ENCODE assay signal across 11 cellular contexts in the genomic region with DNA sequence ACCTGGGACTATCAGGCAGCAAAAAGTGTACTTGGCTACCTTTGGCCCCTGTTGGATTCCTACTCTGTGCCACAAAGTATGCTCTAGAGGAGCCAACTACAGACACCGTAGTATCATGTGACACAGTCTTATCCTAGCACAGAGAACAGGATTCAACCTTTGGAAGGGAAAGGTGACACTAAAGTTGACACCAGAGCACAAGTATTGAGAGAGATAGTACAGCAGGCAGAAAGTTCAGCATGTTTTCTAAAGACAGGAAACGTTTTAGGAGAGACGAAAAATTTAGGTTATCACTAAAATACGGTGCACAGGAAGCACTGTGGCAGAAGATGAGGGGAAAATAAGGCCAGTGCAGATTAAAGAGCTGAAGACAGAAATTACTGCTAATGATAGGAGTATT. TPM values are rescaled to one million over a fixed set of nuclear protein-coding genes. Genes with fewer than 3 reads are reported as not detected.
DNase-seq lines count a peak whose midpoint lies in the region; ATAC-seq, FAIRE-seq and TF ChIP-seq lines count a peak whose summit lies in the region.
"Had no signal": no experiment of that assay in that cellular context is flagged by ENCODE, and none has a peak within 500 bp of the region (broad histone marks: within the 10 kb centered on the region; RNA-seq: fewer than 3 reads in every experiment).

No MANE protein-coding gene starts in this region.

- no peaks in the 10 kb centered on the region for H3K27me3 Mint-ChIP-seq in activated CD8-positive, alpha-beta T cell treated with anti-CD3 and anti-CD28 coated beads for 36 hours

- peaks cover 52% of the 10 kb centered on the region for H3K36me3 Mint-ChIP-seq in activated CD8-positive, alpha-beta T cell treated with anti-CD3 and anti-CD28 coated beads for 36 hours (ENCODE audit: low read depth)

- no peak for TF ChIP-seq CTCF in activated CD8-positive, alpha-beta T cell treated with anti-CD3 and anti-CD28 coated beads for 36 hours (IDR thresholded peaks at IDR 0.05)
- TF ChIP-seq CTCF in heart left ventricle (IDR thresholded peaks at IDR 0.05) (no peak), psoas muscle (IDR thresholded peaks at IDR 0.05) (no peak), BE2C (IDR thresholded peaks at IDR 0.05; ENCODE audit: low read depth, low read length) (no peak)

- H3K27me3 ChIP-seq in heart left ventricle, result no peaks in the 10 kb centered on the region
- no peaks in the 10 kb centered on the region for H3K27me3 ChIP-seq in psoas muscle (ENCODE audit: insufficient read depth in 3 of 3, low read length in 2 of 3)
- H3K27me3 ChIP-seq in BE2C, result no peaks in the 10 kb centered on the region
- H3K27me3 ChIP-seq: BLaER1 treated with 17β-estradiol and CSF1 and Interleukin-3, amounts not matched to agents 10 nM and 100 nM had no signal

- H3K9me3 ChIP-seq in heart left ventricle (peaks cover 0 to 4% (median 0%) of the 10 kb centered on the region in 12 donors), psoas muscle (no peaks in the 10 kb centered on the region), BE2C (no peaks in the 10 kb centered on the region)

- POLR2A ChIA-PET in activated CD8-positive, alpha-beta T cell treated with anti-CD3 and anti-CD28 coated beads for 36 hours (lab: Charles Lee), result interaction anchor here (0.8 to 2.7 kb wide), 3 partner anchors 10 to 25 kb away, joined by 3 to 12 read pairs (median 3); no protein-coding TSS in a partner anchor

- ATAC-seq in activated CD8-positive, alpha-beta T cell treated with anti-CD3 and anti-CD28 coated beads for 36 hours, result peak; percentile 47
- ATAC-seq in heart left ventricle (peak; percentile 75 to 87 (median 82)), psoas muscle (peak; percentile 81 to 85 (median 84)), GM21619 (IDR thresholded peaks at IDR 0.05; ENCODE audit: unreplicated experiment) (no peak)

- TF ChIP-seq POLR2A in GM12891 (IDR thresholded peaks at IDR 0.05; ENCODE audit: low read depth, low read length) (no peak), heart left ventricle (IDR thresholded peaks at IDR 0.05) (no peak)

- H3K4me3 ChIP-seq in heart left ventricle (no peak overlapping the region), psoas muscle (peak overlapping the region; percentile 36), BE2C (ENCODE audit: low read depth, low read length) (no peak overlapping the region)
- H3K4me3 ChIP-seq: BLaER1 treated with 17β-estradiol and CSF1 and Interleukin-3, amounts not matched to agents 10 nM and 100 nM had no signal

- H3K4me1 Mint-ChIP-seq in activated CD8-positive, alpha-beta T cell treated with anti-CD3 and anti-CD28 coated beads for 36 hours (ENCODE audit: low read depth), result peaks cover 89% of the 10 kb centered on the region

- H3K4me1 ChIP-seq in heart left ventricle (peaks cover 0 to 76% (median 53%) of the 10 kb centered on the region in 12 donors), psoas muscle (peaks cover 51% of the 10 kb centered on the region), BE2C (no peaks in the 10 kb centered on the region)

- CTCF ChIA-PET in activated CD8-positive, alpha-beta T cell treated with anti-CD3 and anti-CD28 coated beads for 36 hours (lab: Charles Lee), result interaction anchor here (0.9 to 2.6 kb wide), 4 partner anchors 9 to 16 kb away, joined by 3 to 13 read pairs (median 6); no protein-coding TSS in a partner anchor

- FAIRE-seq in GM12891 (lab: Jason Lieb, UNC), result peak; percentile 40

- H3K4me3 Mint-ChIP-seq in activated CD8-positive, alpha-beta T cell treated with anti-CD3 and anti-CD28 coated beads for 36 hours, result peak overlapping the region; percentile 18

- WGBS in heart left ventricle, 4 donors, result 15 to 29% (median 20%) methylated on average over 4 of the region's 4 CpGs
- WGBS in psoas muscle, 3 donors, result 23 to 39% (median 27%) methylated on average over 4 of the region's 4 CpGs

- peaks cover 4% of the 10 kb centered on the region for H3K9me3 Mint-ChIP-seq in activated CD8-positive, alpha-beta T cell treated with anti-CD3 and anti-CD28 coated beads for 36 hours

- peak overlapping the region; percentile 90 for H3K27ac Mint-ChIP-seq in activated CD8-positive, alpha-beta T cell treated with anti-CD3 and anti-CD28 coated beads for 36 hours

- intact Hi-C loops in activated CD8-positive, alpha-beta T cell treated with anti-CD3 and anti-CD28 coated beads for 36 hours (cut with micrococcal nuclease), result loop anchor here (2.0 to 10.0 kb wide), 2 partner anchors 17 to 1053 kb away; no protein-coding TSS in a partner anchor
- intact Hi-C loops in heart left ventricle (cut with DNase I) (loop anchor here in 2 of 10 donors (2.0 to 5.0 kb wide), 2 partner anchors 19 to 40 kb away; partner anchors contain the start of gene SMAD2 (in 1 of the 2)), psoas muscle (cut with DNase I) (no loop called here)

- H3K36me3 ChIP-seq in heart left ventricle, result peaks cover 0 to 13% (median 0%) of the 10 kb centered on the region in 9 donors
- no peaks in the 10 kb centered on the region for H3K36me3 ChIP-seq in psoas muscle (ENCODE audit: insufficient read depth in 1 of 2, low read depth in 1 of 2)
- no peaks in the 10 kb centered on the region for H3K36me3 ChIP-seq in BE2C

- peak overlapping the region; percentile 50 to 79 (median 74) for H3K27ac ChIP-seq in heart left ventricle
- H3K27ac ChIP-seq in psoas muscle, result peak overlapping the region; percentile 47
- H3K27ac ChIP-seq: BLaER1 treated with 17β-estradiol and CSF1 and Interleukin-3, amounts not matched to agents 10 nM and 100 nM had no signal

- DNase-seq in GM12891 (ENCODE audit: insufficient read length, low spot score) (no peak), heart left ventricle (no peak), psoas muscle (no peak), BE2C (no peak), retina (no peak)
- DNase-seq in activated CD8-positive, alpha-beta T cell treated with anti-CD3 and anti-CD28 coated beads for 36 hours, result no peak
- no peak for DNase-seq in stimulated activated CD8-positive, alpha-beta memory T cell treated with anti-CD3 and anti-CD28 coated beads, Interleukin-4, amount 100 ng/mL, for 48 hours
- DNase-seq: NCI-H1048, SIG-M5 had no signal

TF ChIP-seq in GM12891, 5 proteins besides CTCF, POLR2A, EP300 and RAD21:
- TF ChIP-seq POLR2AphosphoS5 (IDR thresholded peaks at IDR 0.05; ENCODE audit: low read depth, low read length), result no peak

RNA-seq across cellular contexts. Expression of gene SMAD2, which starts 18.6 kb away (rescaled TPM):
- polyA plus RNA-seq in GM12891 (2012; ENCODE audit: low read depth, missing spikeins), result 60.6 TPM
- 100 to 1,000 TPM; 141 to 142 TPM for total RNA-seq in activated CD8-positive, alpha-beta T cell treated with anti-CD3 and anti-CD28 coated beads for 36 hours
- 100 to 1,000 TPM in 3 of 9 donors, 10 to 100 TPM in 6; 58.4 to 113 (median 90.7) TPM for total RNA-seq in heart left ventricle
- polyA plus RNA-seq in heart left ventricle, result 10 to 100 TPM; 13.8 to 40.9 TPM
- total RNA-seq in psoas muscle, result 10 to 100 TPM; 60.1 to 76.4 (median 63.8) TPM
- 10 to 100 TPM; 28.3 to 59.1 (median 33.2) TPM for polyA plus RNA-seq in psoas muscle
- 33.8 TPM for polyA plus RNA-seq in BE2C (2012; ENCODE audit: insufficient read depth, insufficient read length, low read depth)
